In the genomic region with DNA sequence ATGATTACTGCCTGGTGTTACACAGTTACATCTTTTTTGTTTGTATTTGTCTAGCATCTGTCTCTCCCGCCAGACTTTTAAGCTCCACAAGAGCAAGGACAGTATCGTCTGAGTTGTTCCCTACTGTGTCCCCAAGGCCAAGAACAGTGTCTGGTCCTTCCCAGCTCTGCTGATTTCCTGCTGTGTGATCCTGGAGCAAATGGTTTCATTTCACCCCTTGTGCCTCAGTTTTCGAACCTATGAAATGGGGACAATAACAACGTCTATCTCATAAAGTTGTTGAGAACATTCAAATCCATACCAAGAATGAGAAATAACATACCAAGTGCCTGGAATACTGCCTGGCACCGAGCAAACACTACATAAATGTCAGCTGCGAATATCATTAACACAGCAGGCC, we compare ENCODE assay signal across 14 cellular contexts. TPM values are rescaled to one million over a fixed set of nuclear protein-coding genes. Genes with fewer than 3 reads are reported as not detected.
DNase-seq lines count a peak whose midpoint lies in the region; ATAC-seq and TF ChIP-seq lines count a peak whose summit lies in the region.
"Had no signal": no experiment of that assay in that cellular context is flagged by ENCODE, and none has a peak within 500 bp of the region (broad histone marks: within the 10 kb centered on the region; RNA-seq: fewer than 3 reads in every experiment).

No MANE protein-coding gene starts in this region.

- intact Hi-C loops in dorsolateral prefrontal cortex (cut with DNase I) (no loop called here), tibial artery (cut with DNase I; ENCODE audit: low total_unique reads) (no loop called here)

- H3K27me3 ChIP-seq in dorsolateral prefrontal cortex (no peaks in the 10 kb centered on the region), tibial artery (no peaks in the 10 kb centered on the region)
- H3K27me3 ChIP-seq: esophagus muscularis mucosa, hepatocyte, tibial nerve had no signal

- peaks cover 11 to 17% of the 10 kb centered on the region in 2 donors for H3K36me3 Mint-ChIP-seq in activated T-cell treated with anti-CD3 and anti-CD28 coated beads, Interleukin-2, amount 50 U/mL, for 72 hours (ENCODE audit: insufficient read depth in 2 of 2)
- H3K36me3 Mint-ChIP-seq in T-helper 17 cell (ENCODE audit: low read depth): peaks cover 3% of the 10 kb centered on the region
- H3K36me3 Mint-ChIP-seq in stimulated activated naive B cell treated with anti-CD40 and anti-IgM and Interleukin-4, amounts not matched to agents 10 μg/mL and 1 μg/mL and 100 μg/mL, for 72 hours: peaks cover 27 to 37% of the 10 kb centered on the region in 2 donors

- peak overlapping the region; percentile 39 for H3K27ac Mint-ChIP-seq in activated T-cell treated with anti-CD3 and anti-CD28 coated beads, Interleukin-2, amount 50 U/mL, for 72 hours
- peak overlapping the region; percentile 96 for H3K27ac Mint-ChIP-seq in T-helper 17 cell
- peak overlapping the region; percentile 93 for H3K27ac Mint-ChIP-seq in stimulated activated naive B cell treated with anti-CD40 and anti-IgM and Interleukin-4, amounts not matched to agents 10 μg/mL and 1 μg/mL and 100 μg/mL, for 72 hours

- H3K4me1 ChIP-seq in tibial artery: peaks cover 0 to 19% (median 11%) of the 10 kb centered on the region in 4 donors

- peak overlapping the region; percentile 5 to 25 for H3K4me3 Mint-ChIP-seq in activated T-cell treated with anti-CD3 and anti-CD28 coated beads, Interleukin-2, amount 50 U/mL, for 72 hours
- H3K4me3 Mint-ChIP-seq in T-helper 17 cell: peak overlapping the region; percentile 46
- H3K4me3 Mint-ChIP-seq in stimulated activated naive B cell treated with anti-CD40 and anti-IgM and Interleukin-4, amounts not matched to agents 10 μg/mL and 1 μg/mL and 100 μg/mL, for 72 hours: peak overlapping the region in 1 of 2 donors; percentile 60

- H3K27me3 Mint-ChIP-seq in activated T-cell treated with anti-CD3 and anti-CD28 coated beads, Interleukin-2, amount 50 U/mL, for 72 hours (ENCODE audit: low read depth): no peaks in the 10 kb centered on the region
- H3K27me3 Mint-ChIP-seq in T-helper 17 cell: no peaks in the 10 kb centered on the region
- H3K27me3 Mint-ChIP-seq in stimulated activated naive B cell treated with anti-CD40 and anti-IgM and Interleukin-4, amounts not matched to agents 10 μg/mL and 1 μg/mL and 100 μg/mL, for 72 hours: no peaks in the 10 kb centered on the region

- peaks cover 7 to 29% (median 22%) of the 10 kb centered on the region in 3 donors for H3K36me3 ChIP-seq in tibial artery

- peaks cover 0 to 2% of the 10 kb centered on the region in 2 donors for H3K9me3 Mint-ChIP-seq in activated T-cell treated with anti-CD3 and anti-CD28 coated beads, Interleukin-2, amount 50 U/mL, for 72 hours
- H3K9me3 Mint-ChIP-seq in stimulated activated naive B cell treated with anti-CD40 and anti-IgM and Interleukin-4, amounts not matched to agents 10 μg/mL and 1 μg/mL and 100 μg/mL, for 72 hours: peaks cover 0 to 3% of the 10 kb centered on the region in 2 donors

- TF ChIP-seq CTCF in dorsolateral prefrontal cortex (IDR thresholded peaks at IDR 0.05 in 54 of 56, conservative IDR thresholded peaks at IDR 0.05 in 2 of 56; ENCODE audit: low read depth in 1 of 56, partially characterized antibody in 56 of 56) (no peak), tibial artery (IDR thresholded peaks at IDR 0.05) (no peak)

- no peak for ATAC-seq in activated T-cell treated with anti-CD3 and anti-CD28 coated beads, Interleukin-2, amount 50 U/mL, for 72 hours (replicated peaks in 1 of 2)
- ATAC-seq in T-helper 17 cell (no peak), GM21367 (IDR thresholded peaks at IDR 0.05; ENCODE audit: unreplicated experiment) (no peak)
- ATAC-seq in stimulated activated naive B cell treated with anti-CD40 and anti-IgM and Interleukin-4, amounts not matched to agents 10 μg/mL and 1 μg/mL and 100 μg/mL, for 72 hours (replicated peaks): no peak

- DNase-seq in activated T-cell treated with anti-CD3 and anti-CD28 coated beads, Interleukin-2, amount 50 U/mL, for 72 hours: no peak
- DNase-seq in activated T-cell treated with anti-CD3 and anti-CD28 coated beads, Interleukin-2, amount 50 U/mL, for 48 hours: no peak
- DNase-seq in T-helper 17 cell: no peak
- DNase-seq in dorsolateral prefrontal cortex: no peak
- no peak for DNase-seq in stimulated activated naive B cell treated with anti-CD40 and anti-IgM and Interleukin-4, amounts not matched to agents 10 μg/mL and 1 μg/mL and 100 μg/mL, for 72 hours
- DNase-seq in Ammon's horn (ENCODE audit: low spot score): no peak
- DNase-seq in tibial artery: no peak
- DNase-seq: DMS53, NCI-H1694 treated with DMSO at 0.1 percent for 48 hours, NCI-H82 had no signal

- H3K27ac ChIP-seq in dorsolateral prefrontal cortex: peak overlapping the region in 35 of 59 donors; percentile 4 to 93 (median 85)
- H3K27ac ChIP-seq in tibial artery: peak overlapping the region in 1 of 2 donors; percentile 50
- H3K27ac ChIP-seq: hepatocyte had no signal

- peaks cover 51% of the 10 kb centered on the region for H3K4me1 Mint-ChIP-seq in activated T-cell treated with anti-CD3 and anti-CD28 coated beads, Interleukin-2, amount 50 U/mL, for 72 hours (ENCODE audit: low read depth)
- peaks cover 38% of the 10 kb centered on the region for H3K4me1 Mint-ChIP-seq in T-helper 17 cell
- peaks cover 41 to 64% of the 10 kb centered on the region in 2 donors for H3K4me1 Mint-ChIP-seq in stimulated activated naive B cell treated with anti-CD40 and anti-IgM and Interleukin-4, amounts not matched to agents 10 μg/mL and 1 μg/mL and 100 μg/mL, for 72 hours

- H3K9me3 ChIP-seq in T-helper 17 cell (ENCODE audit: control insufficient read depth, low read length, poor library complexity, severe bottlenecking) (no peaks in the 10 kb centered on the region), tibial artery (no peaks in the 10 kb centered on the region)
- H3K9me3 ChIP-seq: esophagus muscularis mucosa, tibial nerve had no signal

- H3K4me3 ChIP-seq in dorsolateral prefrontal cortex: no peak overlapping the region
- H3K4me3 ChIP-seq in tibial artery: no peak overlapping the region
- H3K4me3 ChIP-seq: esophagus muscularis mucosa, hepatocyte, tibial nerve had no signal

RNA-seq across cellular contexts. Expression of gene XRCC1, which starts 11.5 kb away (rescaled TPM):
- 10 to 100 TPM; 58.4 to 66.7 TPM for total RNA-seq in activated T-cell treated with anti-CD3 and anti-CD28 coated beads, Interleukin-2, amount 50 U/mL, for 72 hours
- total RNA-seq in T-helper 17 cell (10 to 100 TPM; 37.9 to 38.9 TPM), dorsolateral prefrontal cortex (10 to 100 TPM; 15.0 to 45.0 (median 30.4) TPM)

RNA-seq across cellular contexts. Expression of gene PINLYP, which starts 11.8 kb away (rescaled TPM):
- total RNA-seq in activated T-cell treated with anti-CD3 and anti-CD28 coated beads, Interleukin-2, amount 50 U/mL, for 72 hours: 10 to 100 TPM in 1 of 2 donors, 1 to 10 TPM in 1; 8.9 to 18.1 TPM
- total RNA-seq in T-helper 17 cell (1 to 10 TPM in 1 of 2 donors, under 1 TPM in 1; 0.52 to 1.5 TPM), dorsolateral prefrontal cortex (10 to 100 TPM in 8 of 120 experiments, 1 to 10 TPM in 111, under 1 TPM in 1; 0.93 to 18.3 (median 5.7) TPM)

RNA-seq across cellular contexts. Expression of gene ZNF575, which starts 30.8 kb away (rescaled TPM):
- total RNA-seq in activated T-cell treated with anti-CD3 and anti-CD28 coated beads, Interleukin-2, amount 50 U/mL, for 72 hours: 1 to 10 TPM; 3.2 to 4.3 TPM
- 1 to 10 TPM; 4.0 to 4.3 TPM for total RNA-seq in T-helper 17 cell
- 10 to 100 TPM in 21 of 120 experiments, 1 to 10 TPM in 99; 4.4 to 14.3 (median 8.2) TPM for total RNA-seq in dorsolateral prefrontal cortex
- total RNA-seq: hepatocyte had no signal

RNA-seq across cellular contexts. Expression of gene IRGQ, which starts 32.1 kb away (rescaled TPM):
- total RNA-seq in activated T-cell treated with anti-CD3 and anti-CD28 coated beads, Interleukin-2, amount 50 U/mL, for 72 hours: 10 to 100 TPM; 13.6 to 16.6 TPM
- total RNA-seq in T-helper 17 cell (10 to 100 TPM; 49.9 to 51.1 TPM), dorsolateral prefrontal cortex (10 to 100 TPM; 32.4 to 75.1 (median 53.9) TPM)

RNA-seq across cellular contexts. Expression of gene ZNF576, which starts 32.6 kb away (rescaled TPM):
- total RNA-seq in activated T-cell treated with anti-CD3 and anti-CD28 coated beads, Interleukin-2, amount 50 U/mL, for 72 hours: 10 to 100 TPM; 10.0 to 11.8 TPM
- total RNA-seq in T-helper 17 cell (10 to 100 TPM in 1 of 2 donors, 1 to 10 TPM in 1; 7.9 to 11.1 TPM), dorsolateral prefrontal cortex (10 to 100 TPM; 12.5 to 30.4 (median 22.2) TPM)

Comparison
In these comparisons a context has a peak if more than half of its experiments do, and no peak if none do; other contexts are left out.
1. H3K27ac Mint-ChIP-seq: peak in every context shown above with its lines; median percentile 96 in T-helper 17 cell; 93 in stimulated activated naive B cell treated with anti-CD40 and anti-IgM and Interleukin-4, amounts not matched to agents 10 μg/mL and 1 μg/mL and 100 μg/mL, for 72 hours; 39 in activated T-cell treated with anti-CD3 and anti-CD28 coated beads, Interleukin-2, amount 50 U/mL, for 72 hours.